In genomic region chr2:27379840-27380625, GRCh38 we compare ENCODE assay signal across 8 cellular contexts. TPM values are rescaled to one million over a fixed set of nuclear protein-coding genes. Genes with fewer than 3 reads are reported as not detected.
A peak's percentile ranks its signal among the peaks of the same experiment; 100 is the strongest.
DNase-seq lines count a peak whose midpoint lies in the region; ATAC-seq, FAIRE-seq and TF ChIP-seq lines count a peak whose summit lies in the region.

No MANE protein-coding gene starts in this region.

- no peaks in the 10 kb centered on the region for H3K9me3 Mint-ChIP-seq in T-helper 1 cell treated with Interleukin-12 subunit alpha and Interleukin-12 subunit beta and Interleukin-4 antibody, amounts not matched to agents 30 μg/mL and 1 μg/mL, for 36 hours

- peak; percentile 9 for ATAC-seq in A549
- ATAC-seq in GM18498 (IDR thresholded peaks at IDR 0.05; ENCODE audit: unreplicated experiment): peak; percentile 35

- POLR2A ChIA-PET in A549 (lab: Yijun Ruan, JAX): interaction anchor here (0.6 to 3.0 kb wide), 5 partner anchors 10 to 302 kb away, joined by 3 to 26 read pairs (median 8); partner anchors contain the start of genes ATRAID, EIF2B4, GTF3C2 and PPM1G

- H3K4me1 ChIP-seq in A549 (peaks cover 24% of the 10 kb centered on the region), duodenal mucosa (ENCODE audit: control insufficient read depth in 1 of 2, insufficient read depth in 2 of 2, low read length in 2 of 2) (peaks cover 21 to 25% of the 10 kb centered on the region in 2 donors)

- peaks cover 28% of the 10 kb centered on the region for H3K4me1 Mint-ChIP-seq in T-helper 1 cell treated with Interleukin-12 subunit alpha and Interleukin-12 subunit beta and Interleukin-4 antibody, amounts not matched to agents 30 μg/mL and 1 μg/mL, for 36 hours (ENCODE audit: low read depth)

- peaks cover 50 to 72% of the 10 kb centered on the region in 2 donors for H3K36me3 ChIP-seq in duodenal mucosa (ENCODE audit: control insufficient read depth in 1 of 2, insufficient read depth in 2 of 2, low read length in 2 of 2)

- H3K27me3 ChIP-seq in duodenal mucosa (ENCODE audit: control insufficient read depth in 1 of 2, insufficient read depth in 2 of 2, low read length in 2 of 2): no peaks in the 10 kb centered on the region

- H3K9ac ChIP-seq in duodenal mucosa (ENCODE audit: low read depth in 1 of 2, low read length in 2 of 2): peak overlapping the region; percentile 80 to 94

- TF ChIP-seq CTCF in A549 (IDR thresholded peaks at IDR 0.05): no peak

- DNase-seq in A549 (ENCODE audit: low read depth in 1 of 2, low spot score in 1 of 2): peak in 1 of 2 experiments; percentile 59
- DNase-seq in HT-29 (ENCODE audit: low spot score): peak; percentile 75
- DNase-seq in lung microvascular endothelial cell (ENCODE audit: low read depth in 2 of 2): peak; percentile 50 to 52
- peak; percentile 63 for DNase-seq in stimulated activated naive CD4-positive, alpha-beta T cell treated with Interleukin-2 at 50 U/mL for 16 hours (lab: John Stamatoyannopoulos, UW)
- no peak for DNase-seq in DMS114 treated with DMSO at 0.1 percent for 48 hours (lab: John Stamatoyannopoulos, UW; ENCODE audit: unreplicated experiment)

- H3K4me3 ChIP-seq in A549 (peak overlapping the region; percentile 72), duodenal mucosa (ENCODE audit: low read depth in 1 of 2, low read length in 2 of 2) (peak overlapping the region; percentile 85 to 92)

- H3K9me3 ChIP-seq in A549 (no peaks in the 10 kb centered on the region), duodenal mucosa (ENCODE audit: control insufficient read depth in 1 of 2, low read length in 2 of 2) (no peaks in the 10 kb centered on the region)

- no peak for TF ChIP-seq EP300 in A549 (IDR thresholded peaks at IDR 0.05)

- H3K27ac Mint-ChIP-seq in T-helper 1 cell treated with Interleukin-12 subunit alpha and Interleukin-12 subunit beta and Interleukin-4 antibody, amounts not matched to agents 30 μg/mL and 1 μg/mL, for 36 hours: peak overlapping the region; percentile 94

- no peak for TF ChIP-seq RAD21 in A549 (conservative IDR thresholded peaks at IDR 0.05 in 1 of 2, IDR thresholded peaks at IDR 0.05 in 1 of 2)

- peaks cover 56% of the 10 kb centered on the region for H3K36me3 Mint-ChIP-seq in T-helper 1 cell treated with Interleukin-12 subunit alpha and Interleukin-12 subunit beta and Interleukin-4 antibody, amounts not matched to agents 30 μg/mL and 1 μg/mL, for 36 hours (ENCODE audit: low read depth)

- 2% methylated on average over 16 of the region's 35 CpGs for WGBS in A549 (ENCODE audit: missing lambda C conversion rate)

- H3K4me2 ChIP-seq in A549: peak overlapping the region; percentile 93

- H3K4me3 Mint-ChIP-seq in T-helper 1 cell treated with Interleukin-12 subunit alpha and Interleukin-12 subunit beta and Interleukin-4 antibody, amounts not matched to agents 30 μg/mL and 1 μg/mL, for 36 hours: peak overlapping the region; percentile 87

- CTCF ChIA-PET in A549 (lab: Yijun Ruan, JAX): interaction anchor here (0.9 to 6.9 kb wide), 8 partner anchors 7 to 122 kb away, joined by 3 to 50 read pairs (median 4); partner anchors contain the start of genes EIF2B4 and SNX17

- H3K27me3 Mint-ChIP-seq in T-helper 1 cell treated with Interleukin-12 subunit alpha and Interleukin-12 subunit beta and Interleukin-4 antibody, amounts not matched to agents 30 μg/mL and 1 μg/mL, for 36 hours (ENCODE audit: low read depth): no peaks in the 10 kb centered on the region

- TF ChIP-seq POLR2A in A549 (IDR thresholded peaks at IDR 0.05; ENCODE audit: low read length): no peak; the same call in 1 of the 2 replicates

- H3K27ac ChIP-seq in A549 (peak overlapping the region; percentile 92 to 94), duodenal mucosa (ENCODE audit: low read depth, low read length) (peak overlapping the region; percentile 91)

- no peak for FAIRE-seq in A549 (lab: Jason Lieb, UNC)

TF ChIP-seq in A549, 52 proteins besides CTCF, POLR2A, EP300 and RAD21:
- TF ChIP-seq PHF8 (IDR thresholded peaks at IDR 0.05; ENCODE audit: borderline replicate concordance, low read depth) (peak; percentile 26; the same call in 1 of the 2 replicates), HEYL (CRISPR knock-in tag; IDR thresholded peaks at IDR 0.05) (no peak), NFE2L2 (conservative IDR thresholded peaks at IDR 0.05; ENCODE audit: low read length) (no peak), ATOH8 (CRISPR knock-in tag; IDR thresholded peaks at IDR 0.05; ENCODE audit: low read depth) (peak; percentile 82), RARB (CRISPR knock-in tag; IDR thresholded peaks at IDR 0.05) (no peak), POLR2AphosphoS2 (conservative IDR thresholded peaks at IDR 0.05; ENCODE audit: low read length) (peak; percentile 57; the same call in 1 of the 2 replicates), ZNF302 (CRISPR knock-in tag; IDR thresholded peaks at IDR 0.05) (no peak), EHF (CRISPR knock-in tag; IDR thresholded peaks at IDR 0.05) (peak; percentile 59; the same call in 1 of the 2 replicates), HDAC2 (IDR thresholded peaks at IDR 0.05) (no peak), MAZ (IDR thresholded peaks at IDR 0.05; ENCODE audit: borderline replicate concordance, low read depth, low read length) (no peak)
- TF ChIP-seq, protein P1, sequence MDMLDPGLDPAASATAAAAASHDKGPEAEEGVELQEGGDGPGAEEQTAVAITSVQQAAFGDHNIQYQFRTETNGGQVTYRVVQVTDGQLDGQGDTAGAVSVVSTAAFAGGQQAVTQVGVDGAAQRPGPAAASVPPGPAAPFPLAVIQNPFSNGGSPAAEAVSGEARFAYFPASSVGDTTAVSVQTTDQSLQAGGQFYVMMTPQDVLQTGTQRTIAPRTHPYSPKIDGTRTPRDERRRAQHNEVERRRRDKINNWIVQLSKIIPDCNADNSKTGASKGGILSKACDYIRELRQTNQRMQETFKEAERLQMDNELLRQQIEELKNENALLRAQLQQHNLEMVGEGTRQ (IDR thresholded peaks at IDR 0.05): no peak
- TF ChIP-seq, protein P2, sequence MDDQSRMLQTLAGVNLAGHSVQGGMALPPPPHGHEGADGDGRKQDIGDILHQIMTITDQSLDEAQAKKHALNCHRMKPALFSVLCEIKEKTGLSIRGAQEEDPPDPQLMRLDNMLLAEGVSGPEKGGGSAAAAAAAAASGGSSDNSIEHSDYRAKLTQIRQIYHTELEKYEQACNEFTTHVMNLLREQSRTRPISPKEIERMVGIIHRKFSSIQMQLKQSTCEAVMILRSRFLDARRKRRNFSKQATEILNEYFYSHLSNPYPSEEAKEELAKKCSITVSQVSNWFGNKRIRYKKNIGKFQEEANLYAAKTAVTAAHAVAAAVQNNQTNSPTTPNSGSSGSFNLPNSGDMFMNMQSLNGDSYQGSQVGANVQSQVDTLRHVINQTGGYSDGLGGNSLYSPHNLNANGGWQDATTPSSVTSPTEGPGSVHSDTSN (IDR thresholded peaks at IDR 0.05): no peak

RNA-seq across cellular contexts. Expression of gene ZNF513, which starts 0.5 kb away (rescaled TPM):
- polyA plus RNA-seq in A549 (2011; rRNA removed) (9.9 and 10.8 TPM in 2 replicates), A549 (2017; fragmentation: RNase III; extraction: RNeasy Plus Mini Kit Qiagen cat#74134 plus additional on column Dnase treatment) (13.1 to 22.7 TPM (median 22.1 TPM) in 3 replicates)
- polyA plus RNA-seq in A549 (2012; cell fraction: cytosol; rRNA removed): 17.4 and 22.5 TPM in 2 replicates
- polyA plus RNA-seq in A549 (2012; cell fraction: nucleus; rRNA removed): 45.0 and 49.8 TPM in 2 replicates
- polyA minus RNA-seq in A549 (2011; rRNA and poly(A)+ RNA removed): 12.3 and 13.8 TPM in 2 replicates
- total RNA-seq in HT-29 (2014; rRNA removed; shearing (Covaris generic)): 16.0 and 20.4 TPM in 2 replicates
- 4.8 and 7.1 TPM in 2 replicates for total RNA-seq in lung microvascular endothelial cell

RNA-seq across cellular contexts. Expression of gene SNX17, which starts 9.6 kb away (rescaled TPM):
- 141 and 158 TPM in 2 replicates for polyA plus RNA-seq in A549 (2011; rRNA removed)
- polyA plus RNA-seq in A549 (2012; cell fraction: cytosol; rRNA removed): 137 and 149 TPM in 2 replicates
- polyA plus RNA-seq in A549 (2012; cell fraction: nucleus; rRNA removed): 150 and 155 TPM in 2 replicates
- polyA plus RNA-seq in A549 (2017; fragmentation: RNase III; extraction: RNeasy Plus Mini Kit Qiagen cat#74134 plus additional on column Dnase treatment): 150 to 166 TPM (median 154 TPM) in 3 replicates
- polyA minus RNA-seq in A549 (2011; rRNA and poly(A)+ RNA removed): 117 and 132 TPM in 2 replicates
- total RNA-seq in HT-29 (2014; rRNA removed; shearing (Covaris generic)): 72.8 and 79.9 TPM in 2 replicates
- 97.9 and 106 TPM in 2 replicates for total RNA-seq in lung microvascular endothelial cell

RNA-seq across cellular contexts. Expression of gene EIF2B4, which starts 9.9 kb away (rescaled TPM):
- polyA plus RNA-seq in A549 (2011; rRNA removed): 62.8 and 90.3 TPM in 2 replicates
- 55.2 and 60.3 TPM in 2 replicates for polyA plus RNA-seq in A549 (2012; cell fraction: cytosol; rRNA removed)
- polyA plus RNA-seq in A549 (2012; cell fraction: nucleus; rRNA removed): 84.3 and 131 TPM in 2 replicates
- 73.5 to 75.8 TPM (median 74.5 TPM) in 3 replicates for polyA plus RNA-seq in A549 (2017; fragmentation: RNase III; extraction: RNeasy Plus Mini Kit Qiagen cat#74134 plus additional on column Dnase treatment)
- 72.8 and 84.0 TPM in 2 replicates for polyA minus RNA-seq in A549 (2011; rRNA and poly(A)+ RNA removed)
- total RNA-seq in HT-29 (2014; rRNA removed; shearing (Covaris generic)): 26.6 and 31.9 TPM in 2 replicates
- total RNA-seq in lung microvascular endothelial cell: 21.4 and 23.0 TPM in 2 replicates

RNA-seq across cellular contexts. Expression of gene GTF3C2, which starts 23.5 kb away (rescaled TPM):
- 101 and 130 TPM in 2 replicates for polyA plus RNA-seq in A549 (2011; rRNA removed)
- 77.7 and 97.8 TPM in 2 replicates for polyA plus RNA-seq in A549 (2012; cell fraction: cytosol; rRNA removed)
- 154 and 161 TPM in 2 replicates for polyA plus RNA-seq in A549 (2012; cell fraction: nucleus; rRNA removed)
- 69.2 to 78.2 TPM (median 75.4 TPM) in 3 replicates for polyA plus RNA-seq in A549 (2017; fragmentation: RNase III; extraction: RNeasy Plus Mini Kit Qiagen cat#74134 plus additional on column Dnase treatment)
- polyA minus RNA-seq in A549 (2011; rRNA and poly(A)+ RNA removed): 100 and 126 TPM in 2 replicates
- 62.4 and 65.1 TPM in 2 replicates for total RNA-seq in HT-29 (2014; rRNA removed; shearing (Covaris generic))
- 18.7 and 20.4 TPM in 2 replicates for total RNA-seq in lung microvascular endothelial cell

RNA-seq across cellular contexts. Expression of gene PPM1G, which starts 29.4 kb away (rescaled TPM):
- polyA plus RNA-seq in A549 (2011; rRNA removed) (123 and 129 TPM in 2 replicates), A549 (2017; fragmentation: RNase III; extraction: RNeasy Plus Mini Kit Qiagen cat#74134 plus additional on column Dnase treatment) (222 to 230 TPM (median 230 TPM) in 3 replicates)
- 113 and 119 TPM in 2 replicates for polyA plus RNA-seq in A549 (2012; cell fraction: cytosol; rRNA removed)
- 85.0 and 104 TPM in 2 replicates for polyA plus RNA-seq in A549 (2012; cell fraction: nucleus; rRNA removed)
- 108 and 111 TPM in 2 replicates for polyA minus RNA-seq in A549 (2011; rRNA and poly(A)+ RNA removed)
- total RNA-seq in HT-29 (2014; rRNA removed; shearing (Covaris generic)): 141 and 148 TPM in 2 replicates
- 74.8 and 78.8 TPM in 2 replicates for total RNA-seq in lung microvascular endothelial cell
